Comparison of ENCODE assay signal across 1 cellular context in genomic region chr4:168612435-168613139, GRCh38.
A peak's percentile ranks its signal among the peaks of the same experiment; 100 is the strongest.
TF ChIP-seq lines count a peak whose summit lies in the region.

No MANE protein-coding gene starts in this region.

TF ChIP-seq in SK-N-SH, 30 proteins besides CTCF, POLR2A, EP300 and RAD21 (continued from another document):
- peak; percentile 53; the same call in 1 of the 2 replicates for TF ChIP-seq POLR2AphosphoS5 (IDR thresholded peaks at IDR 0.05; ENCODE audit: low read depth, low read length)
- TF ChIP-seq USF1 (IDR thresholded peaks at IDR 0.05; ENCODE audit: borderline replicate concordance, low read depth): no peak
